In the genomic region with DNA sequence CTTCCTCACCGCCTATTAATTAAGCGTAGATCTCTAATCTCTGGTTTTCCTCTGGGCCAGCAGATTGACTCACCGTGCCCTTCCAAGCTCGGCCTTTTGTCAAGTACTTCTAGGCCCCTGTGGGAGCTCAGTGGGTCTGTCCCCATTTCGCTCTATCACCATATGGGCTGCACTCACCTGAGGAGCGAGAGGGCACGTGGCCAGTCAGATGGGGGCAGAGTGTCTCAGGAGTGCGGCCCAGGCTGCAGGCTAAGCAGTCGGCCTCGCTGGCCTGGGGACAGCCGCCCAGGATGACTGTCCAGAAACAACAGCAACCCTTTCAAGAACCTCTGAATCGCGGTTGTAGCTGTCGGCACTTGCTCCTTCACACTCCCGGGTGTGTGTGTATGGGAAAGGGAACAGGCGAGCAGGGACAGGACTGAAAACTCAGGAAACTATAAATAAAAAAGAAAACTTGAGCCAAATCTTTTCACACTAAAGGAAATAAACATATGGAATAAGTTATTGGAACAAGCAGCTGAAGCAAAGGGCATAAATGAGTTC, we compare ENCODE assay signal across 23 cellular contexts.
A peak's percentile ranks its signal among the peaks of the same experiment; 100 is the strongest.
DNase-seq lines count a peak whose midpoint lies in the region; ATAC-seq, FAIRE-seq and TF ChIP-seq lines count a peak whose summit lies in the region.
"Had no signal": no experiment of that assay in that cellular context is flagged by ENCODE, and none has a peak within 500 bp of the region (broad histone marks: within the 10 kb centered on the region; RNA-seq: fewer than 3 reads in every experiment).

No MANE protein-coding gene starts in this region.

- H2AFZ ChIP-seq in HepG2 (ENCODE audit: low read length) (no peak overlapping the region), keratinocyte (ENCODE audit: control insufficient read depth, low read length) (peak overlapping the region; percentile 96)

- H3K9ac ChIP-seq in HepG2 (ENCODE audit: insufficient read depth, low read depth, low read length) = no peak overlapping the region
- H3K9ac ChIP-seq in keratinocyte (ENCODE audit: control insufficient read depth, extremely low read depth, insufficient read depth, low read length) = peak overlapping the region; percentile 67
- H3K9ac ChIP-seq: KMS-11, SK-N-SH had no signal

- peak; percentile 55; the same call in 2 of the 3 replicates for ATAC-seq in HepG2
- ATAC-seq in right lobe of liver = no peak
- no peak for ATAC-seq in GM19397 (IDR thresholded peaks at IDR 0.05; ENCODE audit: unreplicated experiment)
- ATAC-seq: HCT116 had no signal

- intact Hi-C loops in HepG2 (cut with micrococcal nuclease; ENCODE audit: unreplicated experiment) (no loop called here), right lobe of liver (cut with DNase I) (no loop called here), vagina (cut with DNase I) (no loop called here)

- dilution Hi-C loops in keratinocyte (cut with MboI; ENCODE audit: extremely low pct_ligation_motif_present, low sequenced_read_pairs) = no loop called here

- DNase-seq in HepG2 (ENCODE audit: low spot score) (no peak), right lobe of liver (no peak), cerebellar cortex (ENCODE audit: low spot score) (peak; percentile 62), keratinocyte (ENCODE audit: low read depth, low spot score) (no peak), vagina (ENCODE audit: extremely low spot score in 2 of 2) (no peak), NCI-H1417 treated with DMSO at 0.1 percent for 48 hours (lab: John Stamatoyannopoulos, UW) (no peak), T-helper 9 cell (no peak)
- DNase-seq: DMS79 treated with DMSO at 0.1 percent for 48 hours, NCI-H1048, NCI-H1436 treated with DMSO at 0.1 percent for 48 hours, NCI-H2029 treated with DMSO at 0.1 percent for 48 hours, NCI-H2171 treated with DMSO at 0.1 percent for 48 hours, NCI-H446, NCI-H748 treated with DMSO at 0.1 percent for 48 hours, OCI-M1, RPMI8226, SHP77 treated with DMSO at 0.1 percent for 48 hours, SK-N-SH had no signal

- no peaks in the 10 kb centered on the region for H3K9me1 ChIP-seq in keratinocyte (ENCODE audit: control insufficient read depth, extremely low read depth, insufficient read depth, low read length)

- H3K79me2 ChIP-seq in HepG2 (ENCODE audit: insufficient read depth, low read length) (no peaks in the 10 kb centered on the region), keratinocyte (ENCODE audit: control insufficient read depth, insufficient read depth, low read length) (no peaks in the 10 kb centered on the region)

- FAIRE-seq in HepG2 (lab: Jason Lieb, UNC) (no peak), keratinocyte (lab: Jason Lieb, UNC) (no peak)
- FAIRE-seq: G401.6 had no signal

- H3K4me3 ChIP-seq in HepG2 (replicated peaks in 1 of 3; ENCODE audit: insufficient read depth in 1 of 3, low read depth in 2 of 3, low read length in 3 of 3) = no peak overlapping the region
- no peak overlapping the region for H3K4me3 ChIP-seq in right lobe of liver
- H3K4me3 ChIP-seq in keratinocyte (ENCODE audit: control insufficient read depth in 2 of 3, extremely low read depth in 1 of 3, insufficient read depth in 2 of 3, low read depth in 1 of 3, low read length in 3 of 3) = no peak overlapping the region
- H3K4me3 ChIP-seq in vagina = no peak overlapping the region

- H3K4me2 ChIP-seq in HepG2 (ENCODE audit: low read depth, low read length) (no peak overlapping the region), keratinocyte (ENCODE audit: control insufficient read depth, extremely low read depth, insufficient read depth, low read depth, low read length) (peak overlapping the region; percentile 59)
- H3K4me2 ChIP-seq: KMS-11, SK-N-SH had no signal

- TF ChIP-seq CTCF in HepG2 (CRISPR knock-in tag; IDR thresholded peaks at IDR 0.05) (no peak), right lobe of liver (IDR thresholded peaks at IDR 0.05) (no peak), keratinocyte (optimal IDR thresholded peaks at IDR 0.05 in 1 of 3, IDR thresholded peaks at IDR 0.05 in 1 of 3, conservative IDR thresholded peaks at IDR 0.05 in 1 of 3; ENCODE audit: extremely low read depth in 1 of 3, insufficient read depth in 2 of 3, low read length in 3 of 3) (no peak), vagina (IDR thresholded peaks at IDR 0.05) (no peak)

- TF ChIP-seq EP300 in HepG2 (IDR thresholded peaks at IDR 0.05; ENCODE audit: low read depth in 2 of 2, low read length in 2 of 2) = no peak
- no peak for TF ChIP-seq EP300 in HepG2 (CRISPR knock-in tag; IDR thresholded peaks at IDR 0.05; ENCODE audit: borderline replicate concordance)

- H3K27ac ChIP-seq in HepG2 (ENCODE audit: extremely low read length, insufficient read depth, low read length) (no peak overlapping the region), right lobe of liver (no peak overlapping the region), keratinocyte (ENCODE audit: control insufficient read depth, insufficient read depth, low read length) (peak overlapping the region; percentile 73), vagina (peak overlapping the region; percentile 5)
- H3K27ac ChIP-seq: 22Rv1, KMS-11 had no signal

- TF ChIP-seq POLR2A in HepG2 (IDR thresholded peaks at IDR 0.05; ENCODE audit: insufficient read depth in 1 of 2, low read depth in 2 of 2, low read length in 2 of 2) (no peak), right lobe of liver (IDR thresholded peaks at IDR 0.05) (no peak), vagina (IDR thresholded peaks at IDR 0.05) (no peak)

- H4K20me1 ChIP-seq in HepG2 (ENCODE audit: insufficient read depth, low read length) (no peaks in the 10 kb centered on the region), keratinocyte (ENCODE audit: control insufficient read depth, extremely low read depth, insufficient read depth, low read length) (no peaks in the 10 kb centered on the region)

- in situ Hi-C loops in HepG2 (cut with HindIII; ENCODE audit: extremely low pct_ligation_motif_present, low pct_unique_long_range_greater_than_20kb) = no loop called here

- H3K36me3 ChIP-seq in HepG2 (replicated peaks in 1 of 2; ENCODE audit: control insufficient read depth in 1 of 2, insufficient read depth in 2 of 2, low read length in 2 of 2) = no peaks in the 10 kb centered on the region
- H3K36me3 ChIP-seq in right lobe of liver = no peaks in the 10 kb centered on the region
- no peaks in the 10 kb centered on the region for H3K36me3 ChIP-seq in keratinocyte (ENCODE audit: control insufficient read depth in 2 of 2, extremely low read depth in 1 of 2, insufficient read depth in 2 of 2, low read length in 2 of 2)
- H3K36me3 ChIP-seq in vagina = no peaks in the 10 kb centered on the region

- H3K9me3 ChIP-seq in HepG2 (ENCODE audit: low read length) (no peaks in the 10 kb centered on the region), right lobe of liver (no peaks in the 10 kb centered on the region), keratinocyte (ENCODE audit: control insufficient read depth, low read depth, low read length) (no peaks in the 10 kb centered on the region), vagina (no peaks in the 10 kb centered on the region)
- H3K9me3 ChIP-seq: SK-N-SH had no signal

- 40% methylated on average over 16 of the region's 16 CpGs for WGBS in HepG2 (ENCODE audit: low lambda C conversion rate)
- WGBS in right lobe of liver (ENCODE audit: insufficient coverage, low coverage, low lambda C conversion rate, missing lambda C conversion rate) = 83% methylated on average over 7 of the region's 16 CpGs

- TF ChIP-seq RAD21 in HepG2 (CRISPR knock-in tag; IDR thresholded peaks at IDR 0.05) = no peak

- POLR2A ChIA-PET in HepG2 (lab: Yijun Ruan, JAX) = no interaction called here

- BruUV-seq in HepG2 (replicated peaks; lab: Mats Ljungman, UMichigan) = no TSS peak

- CTCF ChIA-PET in HepG2 (lab: Yijun Ruan, JAX; ENCODE audit: low intra/inter-chr PET ratio, low total read pairs) = no interaction called here

- H3K4me1 ChIP-seq in HepG2 (ENCODE audit: insufficient read depth, low read length) (peaks cover 8% of the 10 kb centered on the region; the same call in 1 of the 2 replicates), right lobe of liver (no peaks in the 10 kb centered on the region), keratinocyte (ENCODE audit: control insufficient read depth, extremely low read depth, insufficient read depth, low read length) (peaks cover 42% of the 10 kb centered on the region), vagina (no peaks in the 10 kb centered on the region)

- peaks cover 0 to 1% of the 10 kb centered on the region in 2 experiments; a peak in 1 of 5 replicates for H3K27me3 ChIP-seq in HepG2 (ENCODE audit: control insufficient read depth in 1 of 2, insufficient read depth in 2 of 2, low read length in 2 of 2)
- H3K27me3 ChIP-seq in right lobe of liver = no peaks in the 10 kb centered on the region
- H3K27me3 ChIP-seq in keratinocyte (ENCODE audit: control insufficient read depth, extremely low read depth, insufficient read depth, low read length) = no peaks in the 10 kb centered on the region
- H3K27me3 ChIP-seq in vagina = no peaks in the 10 kb centered on the region

TF ChIP-seq in HepG2, 621 proteins besides CTCF, POLR2A, EP300 and RAD21:
- TF ChIP-seq NONO (IDR thresholded peaks at IDR 0.05) (no peak), NONO (CRISPR knock-in tag; conservative IDR thresholded peaks at IDR 0.05) (no peak), ZNF652 (CRISPR knock-in tag; IDR thresholded peaks at IDR 0.05; ENCODE audit: borderline replicate concordance, low read depth) (no peak), ZNF547 (CRISPR knock-in tag; IDR thresholded peaks at IDR 0.05) (no peak)

Comparison
In these comparisons a context has a peak if more than half of its experiments do, and no peak if none do; other contexts are left out.
1. H3K27ac ChIP-seq: peak in keratinocyte (single experiment) and vagina (single experiment); none in HepG2 (single experiment) and right lobe of liver (0 of 3).